15 cellular contexts compared by ENCODE assay signal in the genomic region with DNA sequence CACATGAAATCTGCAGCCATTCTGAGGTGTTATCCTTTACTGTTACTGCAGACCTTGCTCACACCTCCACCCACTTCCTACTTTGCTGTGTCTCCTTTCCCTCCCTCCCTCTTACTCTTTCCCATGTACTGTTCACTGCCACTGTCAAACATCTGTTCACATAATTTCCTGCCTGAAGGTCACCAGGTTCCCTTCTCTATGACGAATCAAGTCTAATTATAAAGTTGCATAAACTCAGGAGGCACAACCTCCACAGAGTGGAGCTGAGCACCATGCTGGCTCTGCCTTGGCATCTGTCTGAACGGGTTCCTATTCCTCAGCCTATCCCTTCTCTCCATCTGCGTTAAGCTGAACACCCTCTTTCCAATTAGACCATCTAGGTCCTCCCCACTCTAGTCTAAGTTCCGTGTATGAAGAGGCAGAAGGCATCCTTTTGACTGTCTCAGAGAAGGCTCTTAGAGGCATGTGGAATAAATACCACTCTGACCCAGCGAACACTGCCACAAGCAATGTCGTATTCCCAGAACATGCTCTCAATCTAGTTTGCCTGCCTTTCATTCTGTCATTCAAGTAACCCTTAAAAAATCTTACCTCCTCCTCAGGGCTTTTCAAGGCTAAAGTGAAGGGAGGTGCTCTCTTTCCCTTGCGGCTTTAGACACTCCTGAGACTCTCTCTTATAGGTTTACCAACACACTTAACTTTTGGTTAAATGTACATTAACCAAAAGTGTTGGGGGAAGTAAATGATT. TPM values are rescaled to one million over a fixed set of nuclear protein-coding genes. Genes with fewer than 3 reads are reported as not detected.
DNase-seq lines count a peak whose midpoint lies in the region; ATAC-seq and TF ChIP-seq lines count a peak whose summit lies in the region.
"Had no signal": no experiment of that assay in that cellular context is flagged by ENCODE, and none has a peak within 500 bp of the region (broad histone marks: within the 10 kb centered on the region; RNA-seq: fewer than 3 reads in every experiment).

No MANE protein-coding gene starts in this region.

- H3K27me3 ChIP-seq in CD4-positive, CD25-positive, alpha-beta regulatory T cell (ENCODE audit: control insufficient read depth, insufficient read depth, low read length) = no peaks in the 10 kb centered on the region
- no peaks in the 10 kb centered on the region for H3K27me3 ChIP-seq in CD8-positive, alpha-beta T cell (ENCODE audit: insufficient read depth, low read length)
- H3K27me3 ChIP-seq: stomach had no signal

- H3K27ac Mint-ChIP-seq in CD4-positive, CD25-positive, alpha-beta regulatory T cell = peak overlapping the region in 2 of 3 donors; percentile 22 to 76
- peak overlapping the region; percentile 50 for H3K27ac Mint-ChIP-seq in CD8-positive, alpha-beta T cell
- H3K27ac Mint-ChIP-seq in activated CD8-positive, alpha-beta T cell treated with anti-CD3 and anti-CD28 coated beads, Interleukin-2, amount 10 ng/mL, durations not matched to agents 7 days and 5 days = peak overlapping the region; percentile 56
- no peak overlapping the region for H3K27ac Mint-ChIP-seq in stimulated activated memory B cell treated with anti-CD40 and anti-IgM and Interleukin-4, amounts not matched to agents 10 μg/mL and 1 μg/mL and 100 μg/mL, for 72 hours

- no peak for ATAC-seq in CD4-positive, CD25-positive, alpha-beta regulatory T cell (ENCODE audit: low read depth in 2 of 2)
- no peak for ATAC-seq in CD8-positive, alpha-beta T cell
- no peak for ATAC-seq in activated CD8-positive, alpha-beta T cell treated with anti-CD3 and anti-CD28 coated beads, Interleukin-2, amount 10 ng/mL, durations not matched to agents 7 days and 5 days
- ATAC-seq in mucosa of descending colon = peak; percentile 44
- ATAC-seq in stimulated activated memory B cell treated with anti-CD40 and anti-IgM and Interleukin-4, amounts not matched to agents 10 μg/mL and 1 μg/mL and 100 μg/mL, for 72 hours = no peak
- ATAC-seq: SK-N-SH treated with all-trans-retinoic acid at 6 μM for 48 hours had no signal

- no peak overlapping the region for H3K4me3 Mint-ChIP-seq in CD4-positive, CD25-positive, alpha-beta regulatory T cell
- no peak overlapping the region for H3K4me3 Mint-ChIP-seq in CD8-positive, alpha-beta T cell
- no peak overlapping the region for H3K4me3 Mint-ChIP-seq in activated CD8-positive, alpha-beta T cell treated with anti-CD3 and anti-CD28 coated beads, Interleukin-2, amount 10 ng/mL, durations not matched to agents 7 days and 5 days
- H3K4me3 Mint-ChIP-seq in stimulated activated memory B cell treated with anti-CD40 and anti-IgM and Interleukin-4, amounts not matched to agents 10 μg/mL and 1 μg/mL and 100 μg/mL, for 72 hours = no peak overlapping the region
- H3K4me3 Mint-ChIP-seq: neural crest cell had no signal

- H3K36me3 Mint-ChIP-seq in CD4-positive, CD25-positive, alpha-beta regulatory T cell = peaks cover 10% of the 10 kb centered on the region
- peaks cover 76% of the 10 kb centered on the region for H3K36me3 Mint-ChIP-seq in CD8-positive, alpha-beta T cell
- peaks cover 5% of the 10 kb centered on the region for H3K36me3 Mint-ChIP-seq in activated CD8-positive, alpha-beta T cell treated with anti-CD3 and anti-CD28 coated beads, Interleukin-2, amount 10 ng/mL, durations not matched to agents 7 days and 5 days (ENCODE audit: low read depth)
- peaks cover 36% of the 10 kb centered on the region for H3K36me3 Mint-ChIP-seq in stimulated activated memory B cell treated with anti-CD40 and anti-IgM and Interleukin-4, amounts not matched to agents 10 μg/mL and 1 μg/mL and 100 μg/mL, for 72 hours

- intact Hi-C loops in CD8-positive, alpha-beta T cell (cut with DNase I, micrococcal nuclease) = loop anchor here in 1 of 2 experiments (10.0 kb wide), 1 partner anchor 200 kb away; a partner anchor contains a TSS
- intact Hi-C loops in mucosa of descending colon (cut with DNase I, micrococcal nuclease) = no loop called here

- CTCF ChIA-PET in CD8-positive, alpha-beta T cell (lab: Charles Lee) = no interaction called here
- CTCF ChIA-PET in activated CD8-positive, alpha-beta T cell treated with anti-CD3 and anti-CD28 coated beads, Interleukin-2, amount 10 ng/mL, durations not matched to agents 7 days and 5 days (lab: Charles Lee) = interaction anchor here (1.0 kb wide), 1 partner anchor 82 kb away, joined by 3 read pairs; no protein-coding TSS in a partner anchor

- no peak overlapping the region for H3K27ac ChIP-seq in CD4-positive, CD25-positive, alpha-beta regulatory T cell (ENCODE audit: insufficient read depth, low read length, poor library complexity, severe bottlenecking)
- H3K27ac ChIP-seq in CD8-positive, alpha-beta T cell (ENCODE audit: low read depth, low read length) = no peak overlapping the region
- H3K27ac ChIP-seq: stomach had no signal

- no peaks in the 10 kb centered on the region for H3K27me3 Mint-ChIP-seq in CD4-positive, CD25-positive, alpha-beta regulatory T cell
- H3K27me3 Mint-ChIP-seq in CD8-positive, alpha-beta T cell (ENCODE audit: low read depth) = no peaks in the 10 kb centered on the region
- H3K27me3 Mint-ChIP-seq in activated CD8-positive, alpha-beta T cell treated with anti-CD3 and anti-CD28 coated beads, Interleukin-2, amount 10 ng/mL, durations not matched to agents 7 days and 5 days (ENCODE audit: low read depth) = no peaks in the 10 kb centered on the region
- H3K27me3 Mint-ChIP-seq in stimulated activated memory B cell treated with anti-CD40 and anti-IgM and Interleukin-4, amounts not matched to agents 10 μg/mL and 1 μg/mL and 100 μg/mL, for 72 hours = no peaks in the 10 kb centered on the region

- no peaks in the 10 kb centered on the region for H3K4me1 ChIP-seq in CD4-positive, CD25-positive, alpha-beta regulatory T cell (ENCODE audit: control insufficient read depth, insufficient read depth, low read length, poor library complexity, severe bottlenecking)
- no peaks in the 10 kb centered on the region for H3K4me1 ChIP-seq in CD8-positive, alpha-beta T cell (ENCODE audit: insufficient read depth, low read length)
- H3K4me1 ChIP-seq in mucosa of descending colon (ENCODE audit: low read depth) = no peaks in the 10 kb centered on the region
- H3K4me1 ChIP-seq: stomach had no signal

- no peak for DNase-seq in CD4-positive, CD25-positive, alpha-beta regulatory T cell
- no peak for DNase-seq in CD8-positive, alpha-beta T cell
- no peak for DNase-seq in activated CD8-positive, alpha-beta T cell treated with anti-CD3 and anti-CD28 coated beads, Interleukin-2, amount 10 ng/mL, durations not matched to agents 7 days and 5 days
- no peak for DNase-seq in mucosa of descending colon
- no peak for DNase-seq in activated gamma-delta T cell (lab: John Stamatoyannopoulos, UW)
- no peak for DNase-seq in SKM-1 treated with dmso at 0.1 percent for 144 hours (lab: John Stamatoyannopoulos, UW; ENCODE audit: unreplicated experiment)
- DNase-seq: activated CD4-positive, CD25-positive, alpha-beta regulatory T cell treated with anti-CD3 and anti-CD28 coated beads, Interleukin-2, amount 50 U/mL, for 72 hours; activated effector memory CD4-positive, alpha-beta T cell treated with Interleukin-2 at 50 U/mL for 16 hours; glutamatergic neuron; HCEC 1CT; kidney glomerular epithelial cell; stomach had no signal

- no peaks in the 10 kb centered on the region for H3K9me3 ChIP-seq in CD4-positive, CD25-positive, alpha-beta regulatory T cell (ENCODE audit: control insufficient read depth in 2 of 2, low read length in 2 of 2)
- no peaks in the 10 kb centered on the region for H3K9me3 ChIP-seq in CD8-positive, alpha-beta T cell (ENCODE audit: low read length)
- no peaks in the 10 kb centered on the region for H3K9me3 ChIP-seq in mucosa of descending colon
- H3K9me3 ChIP-seq: stomach had no signal

- H3K4me1 Mint-ChIP-seq in CD4-positive, CD25-positive, alpha-beta regulatory T cell = peaks cover 0 to 19% (median 7%) of the 10 kb centered on the region in 4 donors
- H3K4me1 Mint-ChIP-seq in CD8-positive, alpha-beta T cell (ENCODE audit: low read depth) = peaks cover 18% of the 10 kb centered on the region
- peaks cover 21% of the 10 kb centered on the region for H3K4me1 Mint-ChIP-seq in activated CD8-positive, alpha-beta T cell treated with anti-CD3 and anti-CD28 coated beads, Interleukin-2, amount 10 ng/mL, durations not matched to agents 7 days and 5 days (ENCODE audit: low read depth)
- H3K4me1 Mint-ChIP-seq in stimulated activated memory B cell treated with anti-CD40 and anti-IgM and Interleukin-4, amounts not matched to agents 10 μg/mL and 1 μg/mL and 100 μg/mL, for 72 hours = peaks cover 21% of the 10 kb centered on the region

- no peak overlapping the region for H3K4me3 ChIP-seq in CD4-positive, CD25-positive, alpha-beta regulatory T cell (ENCODE audit: low read depth, low read length)
- no peak overlapping the region for H3K4me3 ChIP-seq in CD8-positive, alpha-beta T cell (ENCODE audit: low read depth, low read length)
- H3K4me3 ChIP-seq in mucosa of descending colon = no peak overlapping the region
- H3K4me3 ChIP-seq: stomach had no signal

- H3K36me3 ChIP-seq in CD4-positive, CD25-positive, alpha-beta regulatory T cell (ENCODE audit: control insufficient read depth, insufficient read depth, low read length) = peaks cover 52% of the 10 kb centered on the region
- H3K36me3 ChIP-seq in CD8-positive, alpha-beta T cell (ENCODE audit: insufficient read depth, low read length) = peaks cover 16% of the 10 kb centered on the region
- no peaks in the 10 kb centered on the region for H3K36me3 ChIP-seq in mucosa of descending colon (ENCODE audit: low read depth)

- POLR2A ChIA-PET in CD8-positive, alpha-beta T cell (lab: Charles Lee) = no interaction called here
- POLR2A ChIA-PET in activated CD8-positive, alpha-beta T cell treated with anti-CD3 and anti-CD28 coated beads, Interleukin-2, amount 10 ng/mL, durations not matched to agents 7 days and 5 days (lab: Charles Lee) = interaction anchor here (0.5 kb wide), 2 partner anchors 38 to 145 kb away, joined by 3 to 4 read pairs; no protein-coding TSS in a partner anchor

- no peak for TF ChIP-seq CTCF in CD8-positive, alpha-beta T cell (IDR thresholded peaks at IDR 0.05)
- TF ChIP-seq CTCF in mucosa of descending colon (IDR thresholded peaks at IDR 0.05) = no peak

- no peaks in the 10 kb centered on the region for H3K9me3 Mint-ChIP-seq in CD4-positive, CD25-positive, alpha-beta regulatory T cell
- H3K9me3 Mint-ChIP-seq in CD8-positive, alpha-beta T cell = no peaks in the 10 kb centered on the region
- H3K9me3 Mint-ChIP-seq in activated CD8-positive, alpha-beta T cell treated with anti-CD3 and anti-CD28 coated beads, Interleukin-2, amount 10 ng/mL, durations not matched to agents 7 days and 5 days (ENCODE audit: insufficient read depth) = no peaks in the 10 kb centered on the region
- no peaks in the 10 kb centered on the region for H3K9me3 Mint-ChIP-seq in stimulated activated memory B cell treated with anti-CD40 and anti-IgM and Interleukin-4, amounts not matched to agents 10 μg/mL and 1 μg/mL and 100 μg/mL, for 72 hours
- H3K9me3 Mint-ChIP-seq: neural crest cell had no signal

RNA-seq across cellular contexts. Expression of a gene that starts 48.7 kb away (rescaled TPM):
- 10.9 TPM for total RNA-seq in CD4-positive, CD25-positive, alpha-beta regulatory T cell
- 10 to 100 TPM; 26.6 to 29.8 (median 27.4) TPM for polyA plus RNA-seq in CD4-positive, CD25-positive, alpha-beta regulatory T cell
- total RNA-seq in CD8-positive, alpha-beta T cell = 1 to 10 TPM; 7.3 to 9.1 TPM
- 10 to 100 TPM; 18.6 to 19.1 TPM for total RNA-seq in activated CD8-positive, alpha-beta T cell treated with anti-CD3 and anti-CD28 coated beads, Interleukin-2, amount 10 ng/mL, durations not matched to agents 7 days and 5 days
- total RNA-seq in mucosa of descending colon = 100 to 1,000 TPM in 2 of 3 donors, 10 to 100 TPM in 1; 84.8 to 175 (median 129) TPM
